In genomic region chr7:134153493-134154093, GRCh38 we compare ENCODE assay signal across 22 cellular contexts.
"Had no signal": no experiment of that assay in that cellular context is flagged by ENCODE, and none has a peak within 500 bp of the region (broad histone marks: within the 10 kb centered on the region; RNA-seq: fewer than 3 reads in every experiment).

No MANE protein-coding gene starts in this region.

- H3K4me1 Mint-ChIP-seq: activated naive CD4-positive, alpha-beta T cell treated with anti-CD3 and anti-CD28 coated beads, Interleukin-2, amount 50 U/mL, for 24 hours; neural progenitor cell had no signal

- H3K27me3 ChIP-seq: brain microvascular endothelial cell, neural progenitor cell, right atrium auricular region, spleen, suprapubic skin, upper lobe of left lung had no signal

- H3K9ac ChIP-seq: neural progenitor cell had no signal

- H2AFZ ChIP-seq: neural progenitor cell had no signal

- H3K27ac Mint-ChIP-seq: activated CD8-positive, alpha-beta memory T cell treated with anti-CD3 and anti-CD28 coated beads, Interleukin-2, amount 10 ng/mL, durations not matched to agents 7 days and 5 days; activated naive CD4-positive, alpha-beta T cell treated with anti-CD3 and anti-CD28 coated beads, Interleukin-2, amount 50 U/mL, for 24 hours; activated T-cell treated with anti-CD3 and anti-CD28 coated beads, Interleukin-2, amount 50 U/mL, for 24 hours; dendritic cell treated with granulocyte-macrophage colony-stimulating factor and Interleukin-4, amounts not matched to agents 40 ng/mL and 50 ng/mL, for 4 days; effector memory CD8-positive, alpha-beta T cell; neural progenitor cell; T-helper 2 cell treated with Interferon-gamma antibody and Interleukin-4, amounts not matched to agents 5 μg/mL and 100 μg/mL, for 36 hours had no signal

- H3K4me3 ChIP-seq: left ventricle myocardium inferior, neural progenitor cell, right atrium auricular region, spleen, suprapubic skin, upper lobe of left lung had no signal

- DNase-seq: activated CD4-positive, alpha-beta T cell treated with anti-CD3 and anti-CD28 coated beads, Interleukin-2, amount 50 U/mL, for 4 hours; activated CD4-positive, CD25-positive, alpha-beta regulatory T cell treated with anti-CD3 and anti-CD28 coated beads, Interleukin-2, amount 50 U/mL, for 72 hours; activated CD8-positive, alpha-beta memory T cell treated with anti-CD3 and anti-CD28 coated beads, Interleukin-2, amount 10 ng/mL, durations not matched to agents 7 days and 5 days; activated effector memory CD4-positive, alpha-beta T cell treated with Interleukin-2 at 50 U/mL for 16 hours; activated T-cell treated with anti-CD3 and anti-CD28 coated beads, Interleukin-2, amount 50 U/mL, for 24 hours; amygdala; brain microvascular endothelial cell; effector memory CD8-positive, alpha-beta T cell; glutamatergic neuron; left ventricle myocardium inferior; spleen; stimulated activated CD4-positive, alpha-beta T cell treated with anti-CD3 and anti-CD28 coated beads, Interleukin-2, amount 100 ng/mL, for 24 hours; stimulated activated naive CD4-positive, alpha-beta T cell; SW 1271; upper lobe of left lung had no signal

- H3K9me3 Mint-ChIP-seq: activated naive CD4-positive, alpha-beta T cell treated with anti-CD3 and anti-CD28 coated beads, Interleukin-2, amount 50 U/mL, for 24 hours; activated T-cell treated with anti-CD3 and anti-CD28 coated beads, Interleukin-2, amount 50 U/mL, for 24 hours; dendritic cell treated with granulocyte-macrophage colony-stimulating factor and Interleukin-4, amounts not matched to agents 40 ng/mL and 50 ng/mL, for 4 days; effector memory CD8-positive, alpha-beta T cell; neural progenitor cell; T-helper 2 cell treated with Interferon-gamma antibody and Interleukin-4, amounts not matched to agents 5 μg/mL and 100 μg/mL, for 36 hours had no signal

- ATAC-seq: activated CD8-positive, alpha-beta memory T cell treated with anti-CD3 and anti-CD28 coated beads, Interleukin-2, amount 10 ng/mL, durations not matched to agents 7 days and 5 days; effector memory CD8-positive, alpha-beta T cell had no signal

- H3K27ac ChIP-seq: brain microvascular endothelial cell, epithelial cell of prostate, left ventricle myocardium inferior, neural progenitor cell, right atrium auricular region, spleen, suprapubic skin, upper lobe of left lung had no signal

- H3K9me3 ChIP-seq: spleen, suprapubic skin, upper lobe of left lung had no signal

- H3K4me3 Mint-ChIP-seq: activated CD8-positive, alpha-beta memory T cell treated with anti-CD3 and anti-CD28 coated beads, Interleukin-2, amount 10 ng/mL, durations not matched to agents 7 days and 5 days; activated naive CD4-positive, alpha-beta T cell treated with anti-CD3 and anti-CD28 coated beads, Interleukin-2, amount 50 U/mL, for 24 hours; activated T-cell treated with anti-CD3 and anti-CD28 coated beads, Interleukin-2, amount 50 U/mL, for 24 hours; dendritic cell treated with granulocyte-macrophage colony-stimulating factor and Interleukin-4, amounts not matched to agents 40 ng/mL and 50 ng/mL, for 4 days; effector memory CD8-positive, alpha-beta T cell; neural progenitor cell; T-helper 2 cell treated with Interferon-gamma antibody and Interleukin-4, amounts not matched to agents 5 μg/mL and 100 μg/mL, for 36 hours had no signal

- H3K36me3 Mint-ChIP-seq: activated CD8-positive, alpha-beta memory T cell treated with anti-CD3 and anti-CD28 coated beads, Interleukin-2, amount 10 ng/mL, durations not matched to agents 7 days and 5 days; activated naive CD4-positive, alpha-beta T cell treated with anti-CD3 and anti-CD28 coated beads, Interleukin-2, amount 50 U/mL, for 24 hours; neural progenitor cell had no signal

- H3K4me1 ChIP-seq: left ventricle myocardium inferior, neural progenitor cell, right atrium auricular region, spleen, suprapubic skin, upper lobe of left lung had no signal

- H3K36me3 ChIP-seq: brain microvascular endothelial cell, left ventricle myocardium inferior, neural progenitor cell, right atrium auricular region, spleen, suprapubic skin, upper lobe of left lung had no signal

- H3K4me2 ChIP-seq: neural progenitor cell had no signal
